ENCODE assay signal across 18 cellular contexts in genomic region chr5:82355921-82356454, GRCh38.
DNase-seq lines count a peak whose midpoint lies in the region; ATAC-seq, FAIRE-seq and TF ChIP-seq lines count a peak whose summit lies in the region.
"Had no signal": no experiment of that assay in that cellular context is flagged by ENCODE, and none has a peak within 500 bp of the region (broad histone marks: within the 10 kb centered on the region; RNA-seq: fewer than 3 reads in every experiment).

No MANE protein-coding gene starts in this region.

- H3K4me3 ChIP-seq in endothelial cell of umbilical vein (replicated peaks in 1 of 3; ENCODE audit: insufficient read depth in 1 of 3, low read depth in 1 of 3, low read length in 3 of 3), result no peak overlapping the region
- no peak overlapping the region for H3K4me3 ChIP-seq in vagina
- H3K4me3 ChIP-seq: GM23338, SJCRH30 had no signal

- H3K4me3 Mint-ChIP-seq in CD4-positive, alpha-beta T cell, result no peak overlapping the region
- no peak overlapping the region for H3K4me3 Mint-ChIP-seq in endothelial cell (ENCODE audit: unreplicated experiment)
- H3K4me3 Mint-ChIP-seq: endodermal cell, GM23338 had no signal

- no peak overlapping the region for H3K9ac ChIP-seq in endothelial cell of umbilical vein (replicated peaks; ENCODE audit: extremely low read depth, insufficient read depth, low read length)

- dilution Hi-C loops in endothelial cell of umbilical vein (cut with MboI; ENCODE audit: extremely low pct_ligation_motif_present, low sequenced_read_pairs), result no loop called here

- no peak overlapping the region for H3K27ac ChIP-seq in CD4-positive, alpha-beta T cell (ENCODE audit: low read depth, low read length)
- H3K27ac ChIP-seq in endothelial cell of umbilical vein (ENCODE audit: insufficient read depth, low read depth, low read length), result peak overlapping the region; percentile 73
- no peak overlapping the region for H3K27ac ChIP-seq in vagina
- H3K27ac ChIP-seq: SJCRH30 had no signal

- H3K36me3 ChIP-seq in endothelial cell of umbilical vein (ENCODE audit: control insufficient read depth in 2 of 2, extremely low read depth in 1 of 2, insufficient read depth in 2 of 2, low read length in 2 of 2), result no peaks in the 10 kb centered on the region
- no peaks in the 10 kb centered on the region for H3K36me3 ChIP-seq in vagina
- H3K36me3 ChIP-seq: SJCRH30 had no signal

- CTCF ChIA-PET in CD4-positive, alpha-beta T cell (lab: Charles Lee), result no interaction called here
- CTCF ChIA-PET in endothelial cell of umbilical vein (lab: Charles Lee), result interaction anchor here (0.5 kb wide), 1 partner anchor 692 kb away, joined by 3 read pairs; no protein-coding TSS in a partner anchor

- H3K9me3 Mint-ChIP-seq in CD4-positive, alpha-beta T cell, result no peaks in the 10 kb centered on the region
- no peaks in the 10 kb centered on the region for H3K9me3 Mint-ChIP-seq in endothelial cell (ENCODE audit: unreplicated experiment)
- H3K9me3 Mint-ChIP-seq: endodermal cell; GM23338; stimulated activated naive CD8-positive, alpha-beta T cell treated with anti-CD3 and anti-CD28 coated beads, Interleukin-15, Interleukin-2, amounts not matched to agents 100 ng/mL and 50 ng/mL, for 24 hours; T-helper 2 cell treated with Interferon-gamma antibody and Interleukin-4, amounts not matched to agents 5 μg/mL and 100 μg/mL, for 36 hours had no signal

- no peaks in the 10 kb centered on the region for H3K27me3 Mint-ChIP-seq in CD4-positive, alpha-beta T cell
- H3K27me3 Mint-ChIP-seq in endothelial cell (ENCODE audit: unreplicated experiment), result peaks cover 3% of the 10 kb centered on the region
- H3K27me3 Mint-ChIP-seq: stimulated activated naive CD8-positive, alpha-beta T cell treated with anti-CD3 and anti-CD28 coated beads, Interleukin-15, Interleukin-2, amounts not matched to agents 100 ng/mL and 50 ng/mL, for 24 hours had no signal

- no peak for ATAC-seq in CD4-positive, alpha-beta T cell (ENCODE audit: poor library complexity)
- ATAC-seq: GM23338 had no signal

- TF ChIP-seq CTCF in CD4-positive, alpha-beta T cell (IDR thresholded peaks at IDR 0.05), result no peak
- no peak for TF ChIP-seq CTCF in endothelial cell of umbilical vein (IDR thresholded peaks at IDR 0.05; ENCODE audit: extremely low read depth in 1 of 2, insufficient read depth in 1 of 2, low read depth in 1 of 2, low read length in 2 of 2)
- no peak for TF ChIP-seq CTCF in vagina (IDR thresholded peaks at IDR 0.05)
- TF ChIP-seq CTCF in endothelial cell (IDR thresholded peaks at IDR 0.05; ENCODE audit: unreplicated experiment), result no peak

- H2AFZ ChIP-seq in endothelial cell of umbilical vein (ENCODE audit: low read depth, low read length), result no peak overlapping the region
- H2AFZ ChIP-seq: GM23338 had no signal

- H4K20me1 ChIP-seq in endothelial cell of umbilical vein (replicated peaks; ENCODE audit: control insufficient read depth, extremely low read depth, insufficient read depth, low read length), result no peaks in the 10 kb centered on the region

- H3K4me1 ChIP-seq in endothelial cell of umbilical vein (ENCODE audit: control insufficient read depth, extremely low read depth, insufficient read depth, low read length), result peaks cover 43% of the 10 kb centered on the region
- H3K4me1 ChIP-seq in vagina, result peaks cover 16% of the 10 kb centered on the region
- H3K4me1 ChIP-seq: SJCRH30 had no signal

- H3K27me3 ChIP-seq in CD4-positive, alpha-beta T cell (ENCODE audit: control insufficient read depth, insufficient read depth, low read length), result no peaks in the 10 kb centered on the region
- no peaks in the 10 kb centered on the region for H3K27me3 ChIP-seq in endothelial cell of umbilical vein (ENCODE audit: control insufficient read depth in 2 of 2, insufficient read depth in 2 of 2, low read length in 2 of 2)
- H3K27me3 ChIP-seq in vagina, result no peaks in the 10 kb centered on the region

- no peak overlapping the region for H3K4me2 ChIP-seq in endothelial cell of umbilical vein (ENCODE audit: insufficient read depth, low read length)
- H3K4me2 ChIP-seq: GM23338 had no signal

- TF ChIP-seq POLR2A in endothelial cell of umbilical vein (IDR thresholded peaks at IDR 0.05; ENCODE audit: low read depth, low read length), result no peak
- TF ChIP-seq POLR2A in vagina (IDR thresholded peaks at IDR 0.05), result no peak

- no peak for FAIRE-seq in endothelial cell of umbilical vein (lab: Jason Lieb, UNC)
- FAIRE-seq: urothelium cell line had no signal

- H3K79me2 ChIP-seq in endothelial cell of umbilical vein (ENCODE audit: control insufficient read depth, insufficient read depth, low read length), result no peaks in the 10 kb centered on the region

- no peaks in the 10 kb centered on the region for H3K9me1 ChIP-seq in endothelial cell of umbilical vein (replicated peaks; ENCODE audit: control insufficient read depth, extremely low read depth, insufficient read depth, low read length)

- no peaks in the 10 kb centered on the region for H3K9me3 ChIP-seq in CD4-positive, alpha-beta T cell (ENCODE audit: control insufficient read depth, low read length)
- no peaks in the 10 kb centered on the region for H3K9me3 ChIP-seq in endothelial cell of umbilical vein (replicated peaks; ENCODE audit: control insufficient read depth, insufficient read depth, low read length)
- no peaks in the 10 kb centered on the region for H3K9me3 ChIP-seq in vagina
- H3K9me3 ChIP-seq: SJCRH30 had no signal

- no TSS peak for BruUV-seq in endothelial cell of umbilical vein (replicated peaks; lab: Mats Ljungman, UMichigan)

- no peak for DNase-seq in CD4-positive, alpha-beta T cell
- DNase-seq in MV-4-11 (lab: John Stamatoyannopoulos, UW) (peak; percentile 34), endothelial cell of umbilical vein (ENCODE audit: low read depth, low spot score) (peak; percentile 21), lung microvascular endothelial cell (ENCODE audit: low read depth in 2 of 2) (peak; percentile 26 to 65), vagina (ENCODE audit: extremely low spot score in 2 of 2) (no peak), NCI-H510A (lab: John Stamatoyannopoulos, UW) (no peak), endothelial cell (ENCODE audit: low spot score) (no peak), Kasumi-1 (lab: John Stamatoyannopoulos, UW) (no peak)
- DNase-seq: activated CD4-positive, CD25-positive, alpha-beta regulatory T cell; COR-L47; endodermal cell; NCI-H2081 treated with DMSO at 0.1 percent for 48 hours; NCI-H524; SJCRH30 had no signal

- intact Hi-C loops in CD4-positive, alpha-beta T cell (cut with DNase I, micrococcal nuclease), result loop anchor here (2.0 to 10.0 kb wide), 5 partner anchors 79 to 1359 kb away; partner anchors contain the start of genes TMEM167A (in 1 of the 2) and XRCC4 (in 1 of the 2)
- intact Hi-C loops in endothelial cell of umbilical vein (cut with micrococcal nuclease) (loop anchor here (2.0 kb wide), 1 partner anchor 277 kb away; no protein-coding TSS in a partner anchor), vagina (cut with DNase I) (loop anchor here (10.0 kb wide), 1 partner anchor 1119 kb away; the partner anchor contains the start of gene VCAN)

- H3K36me3 Mint-ChIP-seq in CD4-positive, alpha-beta T cell (ENCODE audit: low read depth), result no peaks in the 10 kb centered on the region
- H3K36me3 Mint-ChIP-seq in endothelial cell (ENCODE audit: low read depth, unreplicated experiment), result no peaks in the 10 kb centered on the region

- peak overlapping the region; percentile 6 for H3K27ac Mint-ChIP-seq in CD4-positive, alpha-beta T cell
- H3K27ac Mint-ChIP-seq in endothelial cell (ENCODE audit: unreplicated experiment), result no peak overlapping the region
- H3K27ac Mint-ChIP-seq: endodermal cell, GM23338 had no signal

- POLR2A ChIA-PET in CD4-positive, alpha-beta T cell (lab: Charles Lee), result no interaction called here
- POLR2A ChIA-PET in endothelial cell of umbilical vein (lab: Charles Lee), result no interaction called here

- H3K4me1 Mint-ChIP-seq in CD4-positive, alpha-beta T cell (ENCODE audit: low read depth), result peaks cover 40% of the 10 kb centered on the region
- H3K4me1 Mint-ChIP-seq in endothelial cell (ENCODE audit: unreplicated experiment), result peaks cover 31% of the 10 kb centered on the region

TF ChIP-seq in endothelial cell of umbilical vein, 7 proteins besides CTCF, POLR2A, EP300 and RAD21:
- TF ChIP-seq POLR2AphosphoS5 (IDR thresholded peaks at IDR 0.05; ENCODE audit: insufficient read depth, low read depth, low read length) (no peak), JUN (IDR thresholded peaks at IDR 0.05; ENCODE audit: borderline replicate concordance, insufficient read depth, insufficient read length, low read depth) (no peak), GATA2 (IDR thresholded peaks at IDR 0.05; ENCODE audit: insufficient read depth, insufficient read length, low read depth, low read length) (no peak), EZH2 (IDR thresholded peaks at IDR 0.05; ENCODE audit: borderline replicate concordance, low read depth, low read length, severe bottlenecking) (no peak), MYC (IDR thresholded peaks at IDR 0.05; ENCODE audit: low read depth, low read length) (no peak), FOS (IDR thresholded peaks at IDR 0.05; ENCODE audit: borderline replicate concordance, insufficient read depth, low read length) (no peak), MAX (IDR thresholded peaks at IDR 0.05; ENCODE audit: insufficient read depth, insufficient read length) (no peak)

Comparison
In these comparisons a context has a peak if more than half of its experiments do, and no peak if none do; other contexts are left out.
1. DNase-seq: peak in MV-4-11 (single experiment), endothelial cell of umbilical vein (single experiment) and lung microvascular endothelial cell (2 of 2); none in CD4-positive, alpha-beta T cell (0 of 10), vagina (0 of 2), NCI-H510A (single experiment), endothelial cell (single experiment) and Kasumi-1 (0 of 2).